In the genomic region with DNA sequence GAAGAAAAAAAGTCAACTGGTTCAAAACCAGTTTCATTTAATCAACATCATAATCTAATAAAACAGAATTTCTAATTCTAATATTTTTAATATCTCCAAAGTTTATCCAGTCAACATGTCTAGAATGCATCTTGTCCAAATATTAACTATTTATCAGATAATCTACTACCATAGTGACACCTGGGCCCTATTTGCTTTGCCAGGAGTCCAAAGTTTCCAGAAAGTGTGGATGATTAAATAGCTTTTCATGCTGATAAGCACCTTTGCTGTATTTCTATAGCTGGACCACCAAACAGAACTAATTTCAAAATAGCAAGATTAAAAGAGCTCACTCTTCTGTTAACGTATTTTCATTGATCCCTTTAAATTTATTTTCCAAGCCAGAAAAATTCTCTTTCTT, we compare ENCODE assay signal across 20 cellular contexts. TPM values are rescaled to one million over a fixed set of nuclear protein-coding genes. Genes with fewer than 3 reads are reported as not detected.
A peak's percentile ranks its signal among the peaks of the same experiment; 100 is the strongest.
DNase-seq lines count a peak whose midpoint lies in the region; ATAC-seq and TF ChIP-seq lines count a peak whose summit lies in the region.
"Had no signal": no experiment of that assay in that cellular context is flagged by ENCODE, and none has a peak within 500 bp of the region (broad histone marks: within the 10 kb centered on the region; RNA-seq: fewer than 3 reads in every experiment).

No MANE protein-coding gene starts in this region.

- TF ChIP-seq POLR2A in right lobe of liver (IDR thresholded peaks at IDR 0.05) = no peak

- DNase-seq in Calu3 (no peak), left lobe of liver (ENCODE audit: low spot score) (no peak), right lobe of liver (no peak), progenitor cell of endocrine pancreas (ENCODE audit: low spot score, unreplicated experiment) (no peak), GM03348 (ENCODE audit: low spot score) (no peak)
- DNase-seq in T-helper 2 cell treated with Interferon-gamma antibody and Interleukin-4, amounts not matched to agents 5 μg/mL and 100 μg/mL, for 36 hours (ENCODE audit: low spot score) = no peak
- no peak for DNase-seq in CD4-positive, alpha-beta T cell
- DNase-seq: C1 segment of cervical spinal cord; CD8-positive, alpha-beta T cell; DMS53; DMS79 treated with DMSO at 0.1 percent for 48 hours; GF-D8; GOT3; HFFc6 had no signal

- no peak overlapping the region for H3K4me3 Mint-ChIP-seq in Calu3 (ENCODE audit: low read depth, unreplicated experiment)
- peak overlapping the region; percentile 39 for H3K4me3 Mint-ChIP-seq in progenitor cell of endocrine pancreas (ENCODE audit: low read depth)
- no peak overlapping the region for H3K4me3 Mint-ChIP-seq in T-helper 2 cell treated with Interferon-gamma antibody and Interleukin-4, amounts not matched to agents 5 μg/mL and 100 μg/mL, for 36 hours
- no peak overlapping the region for H3K4me3 Mint-ChIP-seq in CD4-positive, alpha-beta T cell
- H3K4me3 Mint-ChIP-seq: CD8-positive, alpha-beta T cell; HFFc6 had no signal

- H3K9me3 Mint-ChIP-seq in Calu3 (ENCODE audit: low read depth, unreplicated experiment) (no peaks in the 10 kb centered on the region), progenitor cell of endocrine pancreas (ENCODE audit: low read depth) (peaks cover 1% of the 10 kb centered on the region)
- H3K9me3 Mint-ChIP-seq in T-helper 2 cell treated with Interferon-gamma antibody and Interleukin-4, amounts not matched to agents 5 μg/mL and 100 μg/mL, for 36 hours = no peaks in the 10 kb centered on the region
- H3K9me3 Mint-ChIP-seq in CD4-positive, alpha-beta T cell = no peaks in the 10 kb centered on the region
- H3K9me3 Mint-ChIP-seq: CD8-positive, alpha-beta T cell; HFFc6 had no signal

- H3K27ac Mint-ChIP-seq in Calu3 (ENCODE audit: unreplicated experiment) (peak overlapping the region; percentile 73), progenitor cell of endocrine pancreas (no peak overlapping the region)
- no peak overlapping the region for H3K27ac Mint-ChIP-seq in T-helper 2 cell treated with Interferon-gamma antibody and Interleukin-4, amounts not matched to agents 5 μg/mL and 100 μg/mL, for 36 hours
- no peak overlapping the region for H3K27ac Mint-ChIP-seq in CD4-positive, alpha-beta T cell
- H3K27ac Mint-ChIP-seq: CD8-positive, alpha-beta T cell; HFFc6 had no signal

- no peak for TF ChIP-seq CTCF in Calu3 (IDR thresholded peaks at IDR 0.05; ENCODE audit: unreplicated experiment)
- no peak for TF ChIP-seq CTCF in right lobe of liver (IDR thresholded peaks at IDR 0.05)
- TF ChIP-seq CTCF in progenitor cell of endocrine pancreas (IDR thresholded peaks at IDR 0.05; ENCODE audit: unreplicated experiment) = no peak
- TF ChIP-seq CTCF in CD4-positive, alpha-beta T cell (IDR thresholded peaks at IDR 0.05) = no peak

- no peaks in the 10 kb centered on the region for H3K27me3 ChIP-seq in right lobe of liver
- H3K27me3 ChIP-seq in CD4-positive, alpha-beta T cell (ENCODE audit: control insufficient read depth, insufficient read depth, low read length) = no peaks in the 10 kb centered on the region

- WGBS in right lobe of liver (ENCODE audit: insufficient coverage, low coverage, low lambda C conversion rate, missing lambda C conversion rate) = 29% methylated on average over 1 of the region's 1 CpG

- intact Hi-C loops in Calu3 (cut with micrococcal nuclease; ENCODE audit: unreplicated experiment) = loop anchor here (2.0 kb wide), 1 partner anchor 64 kb away; no protein-coding TSS in a partner anchor
- intact Hi-C loops in right lobe of liver (cut with DNase I) = loop anchor here in 1 of 2 donors (10.0 kb wide), 1 partner anchor 104 kb away; no protein-coding TSS in a partner anchor
- intact Hi-C loops in CD4-positive, alpha-beta T cell (cut with DNase I, micrococcal nuclease) = loop anchor here (5.0 kb wide), 4 partner anchors 96 to 1246 kb away; no protein-coding TSS in a partner anchor

- no peaks in the 10 kb centered on the region for H3K9me3 ChIP-seq in right lobe of liver
- no peaks in the 10 kb centered on the region for H3K9me3 ChIP-seq in CD4-positive, alpha-beta T cell (ENCODE audit: control insufficient read depth, low read length)
- H3K9me3 ChIP-seq: HAP-1 had no signal

- CTCF ChIA-PET in Calu3 (lab: Charles Lee) = interaction anchor here (0.9 to 2.4 kb wide), 4 partner anchors 9 to 93 kb away, joined by 3 to 13 read pairs (median 4); no protein-coding TSS in a partner anchor
- CTCF ChIA-PET in CD4-positive, alpha-beta T cell (lab: Charles Lee) = no interaction called here

- no peak overlapping the region for H3K4me3 ChIP-seq in right lobe of liver
- H3K4me3 ChIP-seq: HAP-1 had no signal

- peak overlapping the region in 1 of 3 donors; percentile 10 for H3K27ac ChIP-seq in right lobe of liver
- H3K27ac ChIP-seq in CD4-positive, alpha-beta T cell (ENCODE audit: low read depth, low read length) = no peak overlapping the region

- POLR2A ChIA-PET in CD4-positive, alpha-beta T cell (lab: Charles Lee) = no interaction called here

- ATAC-seq in left lobe of liver (peak; percentile 61), right lobe of liver (peak; percentile 21 to 72 (median 62)), HG02678 (IDR thresholded peaks at IDR 0.05; ENCODE audit: unreplicated experiment) (no peak)
- no peak for ATAC-seq in CD4-positive, alpha-beta T cell (ENCODE audit: poor library complexity)
- ATAC-seq: CD8-positive, alpha-beta T cell had no signal

- no TSS peak for BruUV-seq in Calu3 (replicated peaks; lab: Mats Ljungman, UMichigan)

- H3K4me1 Mint-ChIP-seq in Calu3 (ENCODE audit: low read depth, unreplicated experiment) (peaks cover 42% of the 10 kb centered on the region), progenitor cell of endocrine pancreas (ENCODE audit: low read depth) (peaks cover 21% of the 10 kb centered on the region)
- peaks cover 17% of the 10 kb centered on the region for H3K4me1 Mint-ChIP-seq in T-helper 2 cell treated with Interferon-gamma antibody and Interleukin-4, amounts not matched to agents 5 μg/mL and 100 μg/mL, for 36 hours (ENCODE audit: low read depth)
- no peaks in the 10 kb centered on the region for H3K4me1 Mint-ChIP-seq in CD4-positive, alpha-beta T cell (ENCODE audit: low read depth)

- no peaks in the 10 kb centered on the region for H3K36me3 ChIP-seq in right lobe of liver
- H3K36me3 ChIP-seq: HAP-1 had no signal

- no peaks in the 10 kb centered on the region for H3K27me3 Mint-ChIP-seq in Calu3 (ENCODE audit: unreplicated experiment)
- no peaks in the 10 kb centered on the region for H3K27me3 Mint-ChIP-seq in progenitor cell of endocrine pancreas
- H3K27me3 Mint-ChIP-seq in T-helper 2 cell treated with Interferon-gamma antibody and Interleukin-4, amounts not matched to agents 5 μg/mL and 100 μg/mL, for 36 hours (ENCODE audit: low read depth) = peaks cover 18% of the 10 kb centered on the region
- peaks cover 16% of the 10 kb centered on the region for H3K27me3 Mint-ChIP-seq in CD4-positive, alpha-beta T cell

- peaks cover 0 to 21% (median 7%) of the 10 kb centered on the region in 4 donors for H3K4me1 ChIP-seq in right lobe of liver
- H3K4me1 ChIP-seq: HAP-1 had no signal

- H3K36me3 Mint-ChIP-seq in Calu3 (ENCODE audit: insufficient read depth, unreplicated experiment) (peaks cover 5% of the 10 kb centered on the region), progenitor cell of endocrine pancreas (ENCODE audit: insufficient read depth) (no peaks in the 10 kb centered on the region)
- H3K36me3 Mint-ChIP-seq in T-helper 2 cell treated with Interferon-gamma antibody and Interleukin-4, amounts not matched to agents 5 μg/mL and 100 μg/mL, for 36 hours (ENCODE audit: low read depth) = no peaks in the 10 kb centered on the region
- no peaks in the 10 kb centered on the region for H3K36me3 Mint-ChIP-seq in CD4-positive, alpha-beta T cell (ENCODE audit: low read depth)
- H3K36me3 Mint-ChIP-seq: CD8-positive, alpha-beta T cell had no signal

RNA-seq across cellular contexts. Expression of a gene that starts 12.3 kb away (rescaled TPM):
- total RNA-seq in Calu3 (2022) = not detected in 2 replicates
- total RNA-seq in left lobe of liver = not detected
- not detected for total RNA-seq in right lobe of liver
- total RNA-seq in progenitor cell of endocrine pancreas = not detected in 2 replicates
- not detected for total RNA-seq in CD4-positive, alpha-beta T cell
- total RNA-seq: A172; A673; CD8-positive, alpha-beta T cell; Daoy; G401; HFFc6 had no signal

RNA-seq across cellular contexts. Expression of a gene that starts 42.6 kb away (rescaled TPM):
- total RNA-seq in Calu3 (2022) (12.4 and 13.3 TPM in 2 replicates), left lobe of liver (74.8 TPM), right lobe of liver (100 to 1,000 TPM in 2 of 6 experiments, 10 to 100 TPM in 4; 21.6 to 364 (median 96.0) TPM), progenitor cell of endocrine pancreas (not detected in 2 replicates)
- not detected for total RNA-seq in CD4-positive, alpha-beta T cell
- total RNA-seq: A673; CD8-positive, alpha-beta T cell; G401 had no signal

RNA-seq across cellular contexts. Expression of a gene that starts 47.2 kb away (rescaled TPM):
- total RNA-seq in Calu3 (2022) (not detected in 2 replicates), left lobe of liver (not detected), right lobe of liver (not detected), progenitor cell of endocrine pancreas (not detected in 2 replicates)
- not detected for total RNA-seq in CD4-positive, alpha-beta T cell
- total RNA-seq: A172; A673; CD8-positive, alpha-beta T cell; Daoy; G401; HFFc6 had no signal

Comparison
In these comparisons a context has a peak if more than half of its experiments do, and no peak if none do; other contexts are left out.
1. ATAC-seq: peak in left lobe of liver (single experiment) and right lobe of liver (4 of 4); none in HG02678 (single experiment) and CD4-positive, alpha-beta T cell (single experiment).
2. RNA of a gene that starts 42.6 kb away (total RNA-seq): 21.6 to 364 TPM in right lobe of liver, 74.8 TPM in left lobe of liver (single experiment) and 12.4 to 13.3 TPM in Calu3; not detected in CD4-positive, alpha-beta T cell and not detected in progenitor cell of endocrine pancreas; every median in the first group is over 10 times any median in the second.